Comparison of ENCODE assay signal across 16 cellular contexts in the genomic region with DNA sequence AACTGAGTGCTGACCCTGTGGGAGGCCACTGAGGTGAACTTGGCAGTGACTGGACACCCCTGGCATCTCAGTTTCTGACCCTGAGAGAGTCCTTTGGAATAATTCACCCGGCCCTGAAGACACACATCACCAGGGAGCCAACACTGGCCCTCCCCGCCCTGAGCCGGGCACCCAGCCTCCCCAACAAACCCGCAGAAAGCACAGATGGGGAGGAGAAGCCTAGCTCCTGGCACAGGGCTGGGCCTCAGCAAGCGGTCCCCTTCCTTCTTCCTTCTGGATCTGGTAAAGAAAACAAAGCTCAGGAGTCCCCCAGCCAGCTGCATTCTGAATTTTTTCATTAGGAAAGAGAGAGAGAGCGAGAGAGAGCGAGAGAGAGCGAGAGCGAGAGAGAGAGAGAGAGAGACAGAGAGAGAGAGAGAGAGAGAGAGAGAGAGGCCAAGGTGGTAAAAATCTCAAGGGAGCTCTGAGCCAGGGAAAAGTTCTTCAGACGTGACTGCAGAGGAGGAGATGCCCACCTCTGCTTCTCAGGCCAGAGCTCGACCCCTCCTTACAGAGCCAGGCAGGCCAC.
DNase-seq lines count a peak whose midpoint lies in the region; ATAC-seq and TF ChIP-seq lines count a peak whose summit lies in the region.
"Had no signal": no experiment of that assay in that cellular context is flagged by ENCODE, and none has a peak within 500 bp of the region (broad histone marks: within the 10 kb centered on the region; RNA-seq: fewer than 3 reads in every experiment).

No MANE protein-coding gene starts in this region.

- H3K4me1 Mint-ChIP-seq in stimulated activated effector memory CD8-positive, alpha-beta T cell treated with anti-CD3 and anti-CD28 coated beads, Interleukin-12 subunit alpha, Interleukin-12 subunit beta, amount 100 ng/mL, for 72 hours, result peaks cover 8% of the 10 kb centered on the region

- DNase-seq in brain pericyte (ENCODE audit: low read depth, low spot score) (peak; percentile 63), left kidney (ENCODE audit: low read depth, low spot score) (peak; percentile 25), coronary artery (ENCODE audit: low spot score) (no peak), GM13977 (ENCODE audit: low spot score) (no peak), omental fat pad (ENCODE audit: low spot score) (no peak)
- DNase-seq in stimulated activated effector memory CD8-positive, alpha-beta T cell treated with anti-CD3 and anti-CD28 coated beads, Interleukin-12 subunit alpha, Interleukin-12 subunit beta, amount 100 ng/mL, for 72 hours (ENCODE audit: low spot score in 2 of 2), result no peak
- DNase-seq: AML-193, DMS79 treated with DMSO at 0.1 percent for 48 hours, NCI-H1105, NCI-H510A, NCI-H774, RPMI8226, SHP77 treated with DMSO at 0.1 percent for 48 hours, SK-N-SH had no signal

- in situ Hi-C loops in GM13977 (cut with MboI; ENCODE audit: low pct_unique_long_range_greater_than_20kb, low sequenced_read_pairs, unreplicated experiment), result no loop called here

- no peaks in the 10 kb centered on the region for H3K9me3 Mint-ChIP-seq in stimulated activated effector memory CD8-positive, alpha-beta T cell treated with anti-CD3 and anti-CD28 coated beads, Interleukin-12 subunit alpha, Interleukin-12 subunit beta, amount 100 ng/mL, for 72 hours

- no peak overlapping the region for H3K4me3 Mint-ChIP-seq in stimulated activated effector memory CD8-positive, alpha-beta T cell treated with anti-CD3 and anti-CD28 coated beads, Interleukin-12 subunit alpha, Interleukin-12 subunit beta, amount 100 ng/mL, for 72 hours

- H3K4me1 ChIP-seq in HEK293 (ENCODE audit: control insufficient read depth, insufficient read depth, low read length), result no peaks in the 10 kb centered on the region; the same call in 1 of the 2 replicates

- H3K36me3 ChIP-seq in HEK293 (ENCODE audit: control insufficient read depth in 2 of 2, insufficient read depth in 1 of 2, low read length in 2 of 2), result peaks cover 0 to 6% of the 10 kb centered on the region in 2 experiments; a peak in 1 of 3 replicates

- H3K27ac ChIP-seq in HEK293 (ENCODE audit: extremely low read depth, low read depth, low read length) (no peak overlapping the region), coronary artery (no peak overlapping the region)
- H3K27ac ChIP-seq: C4-2B had no signal

- CTCF ChIA-PET in HEK293 (lab: Yijun Ruan, JAX), result interaction anchor here (0.6 to 1.0 kb wide), 4 partner anchors 12 to 489 kb away, joined by 3 to 4 read pairs (median 3); no protein-coding TSS in a partner anchor

- TF ChIP-seq CTCF in HEK293 (tag by site-specific recombination; IDR thresholded peaks at IDR 0.05) (no peak), coronary artery (IDR thresholded peaks at IDR 0.05) (no peak), GM13977 (IDR thresholded peaks at IDR 0.05; ENCODE audit: extremely low read depth, insufficient read depth, missing control alignments) (no peak), omental fat pad (IDR thresholded peaks at IDR 0.05) (no peak)

- no peaks in the 10 kb centered on the region for H3K9me3 ChIP-seq in HEK293 (ENCODE audit: control insufficient read depth, insufficient read depth, low read depth, low read length)
- H3K9me3 ChIP-seq: SK-N-SH had no signal

- H3K36me3 Mint-ChIP-seq in stimulated activated effector memory CD8-positive, alpha-beta T cell treated with anti-CD3 and anti-CD28 coated beads, Interleukin-12 subunit alpha, Interleukin-12 subunit beta, amount 100 ng/mL, for 72 hours, result peaks cover 12% of the 10 kb centered on the region

- peak overlapping the region; percentile 26 for H3K27ac Mint-ChIP-seq in stimulated activated effector memory CD8-positive, alpha-beta T cell treated with anti-CD3 and anti-CD28 coated beads, Interleukin-12 subunit alpha, Interleukin-12 subunit beta, amount 100 ng/mL, for 72 hours

- H3K4me3 ChIP-seq in HEK293 (ENCODE audit: low read depth, low read length) (no peak overlapping the region), coronary artery (no peak overlapping the region)

- POLR2A ChIA-PET in HEK293 (lab: Yijun Ruan, JAX), result no interaction called here

- no peak for ATAC-seq in stimulated activated effector memory CD8-positive, alpha-beta T cell treated with anti-CD3 and anti-CD28 coated beads, Interleukin-12 subunit alpha, Interleukin-12 subunit beta, amount 100 ng/mL, for 72 hours
- ATAC-seq in omental fat pad (ENCODE audit: low FRiP score), result no peak

TF ChIP-seq in HEK293, 187 proteins besides CTCF, POLR2A, EP300 and RAD21:
- TF ChIP-seq, protein P1, sequence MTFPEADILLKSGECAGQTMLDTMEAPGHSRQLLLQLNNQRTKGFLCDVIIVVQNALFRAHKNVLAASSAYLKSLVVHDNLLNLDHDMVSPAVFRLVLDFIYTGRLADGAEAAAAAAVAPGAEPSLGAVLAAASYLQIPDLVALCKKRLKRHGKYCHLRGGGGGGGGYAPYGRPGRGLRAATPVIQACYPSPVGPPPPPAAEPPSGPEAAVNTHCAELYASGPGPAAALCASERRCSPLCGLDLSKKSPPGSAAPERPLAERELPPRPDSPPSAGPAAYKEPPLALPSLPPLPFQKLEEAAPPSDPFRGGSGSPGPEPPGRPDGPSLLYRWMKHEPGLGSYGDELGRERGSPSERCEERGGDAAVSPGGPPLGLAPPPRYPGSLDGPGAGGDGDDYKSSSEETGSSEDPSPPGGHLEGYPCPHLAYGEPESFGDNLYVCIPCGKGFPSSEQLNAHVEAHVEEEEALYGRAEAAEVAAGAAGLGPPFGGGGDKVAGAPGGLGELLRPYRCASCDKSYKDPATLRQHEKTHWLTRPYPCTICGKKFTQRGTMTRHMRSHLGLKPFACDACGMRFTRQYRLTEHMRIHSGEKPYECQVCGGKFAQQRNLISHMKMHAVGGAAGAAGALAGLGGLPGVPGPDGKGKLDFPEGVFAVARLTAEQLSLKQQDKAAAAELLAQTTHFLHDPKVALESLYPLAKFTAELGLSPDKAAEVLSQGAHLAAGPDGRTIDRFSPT (tag by site-specific recombination; IDR thresholded peaks at IDR 0.05), result no peak
- no peak for TF ChIP-seq SCRT2 (tag by site-specific recombination; IDR thresholded peaks at IDR 0.05)
- TF ChIP-seq ZNF596 (tag by site-specific recombination; IDR thresholded peaks at IDR 0.05), result peak; percentile 99

Comparison
In these comparisons a context has a peak if more than half of its experiments do, and no peak if none do; other contexts are left out.
1. DNase-seq: peak in brain pericyte (single experiment) and left kidney (single experiment); none in stimulated activated effector memory CD8-positive, alpha-beta T cell treated with anti-CD3 and anti-CD28 coated beads, Interleukin-12 subunit alpha, Interleukin-12 subunit beta, amount 100 ng/mL, for 72 hours (0 of 2), coronary artery (single experiment), GM13977 (single experiment) and omental fat pad (single experiment).